8 cellular contexts compared by ENCODE assay signal in the genomic region with DNA sequence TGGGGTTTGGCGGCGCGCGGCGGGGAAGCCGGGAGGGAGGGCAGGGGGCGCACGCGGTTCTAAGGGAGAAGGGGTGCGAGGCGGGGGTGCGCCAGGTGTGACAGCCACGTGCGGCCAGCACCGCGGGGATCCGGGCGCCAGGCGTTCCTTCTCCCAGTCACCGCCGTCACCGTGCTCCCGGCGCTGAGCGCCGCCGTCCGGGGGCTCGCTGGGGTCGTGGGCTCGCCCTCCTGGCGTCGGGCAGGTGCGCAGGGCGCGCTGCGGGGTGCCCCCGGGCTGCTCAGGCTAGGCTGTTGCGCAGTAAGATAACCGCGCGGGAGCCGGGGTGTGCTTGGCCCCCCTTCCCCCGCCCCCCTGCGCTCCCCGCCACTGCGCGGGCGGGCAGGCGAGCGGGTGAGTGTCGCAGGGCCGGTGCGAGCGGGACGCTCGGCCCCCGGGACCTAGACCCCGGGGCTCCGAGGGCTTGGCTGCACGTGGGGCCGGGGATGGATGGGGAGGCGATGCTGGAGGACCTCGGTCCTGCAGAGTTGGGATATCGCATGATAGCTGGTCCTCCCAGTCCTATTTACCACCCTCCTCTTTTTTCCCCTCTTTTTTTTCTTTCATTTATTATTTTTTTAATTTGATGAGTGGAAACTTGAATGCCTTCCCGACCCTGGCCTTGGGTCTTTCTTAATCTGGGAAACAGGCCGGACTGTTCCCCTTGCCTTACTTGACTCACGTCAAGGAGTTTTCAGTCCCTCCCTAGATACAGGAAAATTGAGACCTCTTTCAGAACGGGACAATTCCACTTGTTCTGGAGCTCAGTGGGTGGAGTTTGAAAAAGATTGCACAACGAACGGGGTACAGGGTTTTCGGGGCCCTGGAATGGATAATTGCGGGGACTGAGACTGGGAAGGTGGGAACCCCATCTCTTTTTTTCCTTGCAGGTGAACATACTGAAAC. TPM values are rescaled to one million over a fixed set of nuclear protein-coding genes. Genes with fewer than 3 reads are reported as not detected.
DNase-seq lines count a peak whose midpoint lies in the region; ATAC-seq and TF ChIP-seq lines count a peak whose summit lies in the region.

No MANE protein-coding gene starts in this region.

- H3K4me1 ChIP-seq in HAP-1 (peaks cover 19% of the 10 kb centered on the region), heart left ventricle (peaks cover 0 to 16% (median 6%) of the 10 kb centered on the region in 12 donors), rectal smooth muscle tissue (ENCODE audit: control insufficient read depth, insufficient read depth, low read length) (no peaks in the 10 kb centered on the region)

- no peak for TF ChIP-seq CTCF in heart left ventricle (IDR thresholded peaks at IDR 0.05)

- peak overlapping the region; percentile 92 for H3K4me3 ChIP-seq in HAP-1
- peak overlapping the region; percentile 63 to 93 (median 78) for H3K4me3 ChIP-seq in heart left ventricle
- H3K4me3 ChIP-seq in rectal smooth muscle tissue (ENCODE audit: low read length): peak overlapping the region; percentile 94

- 2 to 14% (median 6%) methylated on average over 21 to 72 of the region's 73 CpGs for WGBS in heart left ventricle, 4 donors

- ATAC-seq in heart left ventricle: peak in 2 of 4 donors; percentile 6 to 16
- ATAC-seq in GM21447 (IDR thresholded peaks at IDR 0.05; ENCODE audit: unreplicated experiment): no peak

- H3K9me3 ChIP-seq in HAP-1 (no peaks in the 10 kb centered on the region), heart left ventricle (no peaks in the 10 kb centered on the region)

- no peaks in the 10 kb centered on the region for H3K27me3 ChIP-seq in HAP-1 (ENCODE audit: low read depth)
- H3K27me3 ChIP-seq in heart left ventricle: no peaks in the 10 kb centered on the region
- H3K27me3 ChIP-seq in rectal smooth muscle tissue (ENCODE audit: control insufficient read depth, insufficient read depth, low read length): no peaks in the 10 kb centered on the region

- H3K36me3 ChIP-seq in HAP-1 (replicated peaks): peaks cover 27% of the 10 kb centered on the region
- H3K36me3 ChIP-seq in heart left ventricle: peaks cover 0 to 15% (median 3%) of the 10 kb centered on the region in 9 donors
- H3K36me3 ChIP-seq in rectal smooth muscle tissue (ENCODE audit: control insufficient read depth, insufficient read depth, low read length): peaks cover 4% of the 10 kb centered on the region

- H3K9ac ChIP-seq in rectal smooth muscle tissue (ENCODE audit: low read length): no peak overlapping the region

- intact Hi-C loops in heart left ventricle (cut with DNase I): loop anchor here in 3 of 10 donors (2.0 to 10.0 kb wide), 4 partner anchors 62 to 85 kb away; a partner anchor contains a TSS

- TF ChIP-seq POLR2A in heart left ventricle (IDR thresholded peaks at IDR 0.05): no peak

- in situ Hi-C loops in HAP-1 (cut with MboI; ENCODE audit: low sequenced_read_pairs): no loop called here

- H3K27ac ChIP-seq in heart left ventricle (peak overlapping the region; percentile 47 to 93 (median 84)), rectal smooth muscle tissue (ENCODE audit: low read depth, low read length) (peak overlapping the region; percentile 89)

- DNase-seq in D341Med (ENCODE audit: low spot score) (peak; percentile 51), HAP-1 (ENCODE audit: low spot score in 2 of 2) (peak in 1 of 2 experiments; percentile 29), RPMI8226 (peak; percentile 46), heart left ventricle (peak in 4 of 5 donors; percentile 18 to 58 (median 37)), MV-4-11 (lab: John Stamatoyannopoulos, UW) (no peak)
- peak; percentile 52 for DNase-seq in activated naive CD4-positive, alpha-beta T cell treated with anti-CD3 and anti-CD28 coated beads, Interleukin-2, amount 50 U/mL, for 16 hours

RNA-seq across cellular contexts. Expression of a gene that starts 0.8 kb away (rescaled TPM):
- total RNA-seq in heart left ventricle: 1 to 10 TPM; 4.3 to 8.1 (median 6.3) TPM
- polyA plus RNA-seq in heart left ventricle: 1 to 10 TPM; 3.0 to 5.2 TPM
